In the genomic region with DNA sequence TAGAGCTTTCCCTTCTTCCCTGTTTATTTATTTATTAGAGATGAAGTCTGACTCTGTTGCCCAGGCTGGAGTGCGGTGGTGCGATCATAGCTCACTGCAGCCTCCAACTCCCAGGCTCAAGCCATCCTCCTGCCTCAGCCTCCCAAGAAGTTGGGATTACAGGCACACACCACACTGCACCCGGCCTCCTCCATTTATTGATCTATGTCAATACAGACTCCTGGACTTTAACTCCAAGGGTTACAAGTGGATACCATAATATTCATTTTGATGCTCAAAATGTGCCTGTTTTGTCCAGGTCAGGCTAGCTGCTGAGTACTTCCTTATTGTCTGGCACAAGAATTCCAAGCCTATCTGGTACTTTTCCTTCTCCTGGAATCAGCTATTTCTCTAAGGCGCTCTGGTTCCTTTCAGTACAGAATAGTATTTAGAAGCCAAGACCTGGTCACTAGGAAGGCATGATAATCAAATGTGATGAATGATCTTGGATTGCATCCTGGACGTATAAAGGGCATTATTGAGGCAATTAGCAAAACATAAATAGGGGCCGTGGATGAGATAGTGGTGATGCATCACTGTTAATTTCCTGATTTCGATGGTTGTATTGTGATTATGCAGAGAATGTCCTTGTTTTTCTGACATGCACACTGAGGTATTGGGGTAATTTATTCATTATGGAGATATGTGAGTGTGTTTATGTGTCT, we compare ENCODE assay signal across 14 cellular contexts. TPM values are rescaled to one million over a fixed set of nuclear protein-coding genes. Genes with fewer than 3 reads are reported as not detected.
A peak's percentile ranks its signal among the peaks of the same experiment; 100 is the strongest.
DNase-seq lines count a peak whose midpoint lies in the region; ATAC-seq and TF ChIP-seq lines count a peak whose summit lies in the region.
"Had no signal": no experiment of that assay in that cellular context is flagged by ENCODE, and none has a peak within 500 bp of the region (broad histone marks: within the 10 kb centered on the region; RNA-seq: fewer than 3 reads in every experiment).

No MANE protein-coding gene starts in this region.

- H3K27me3 ChIP-seq in spleen (replicated peaks in 1 of 7) = no peaks in the 10 kb centered on the region

- no peaks in the 10 kb centered on the region for H3K9me3 Mint-ChIP-seq in activated CD4-positive, alpha-beta T cell treated with anti-CD3 and anti-CD28 coated beads, Interleukin-2, amount 10 ng/mL, durations not matched to agents 24 days and 14 days

- H3K4me3 Mint-ChIP-seq in activated CD4-positive, alpha-beta T cell treated with anti-CD3 and anti-CD28 coated beads, Interleukin-2, amount 10 ng/mL, durations not matched to agents 24 days and 14 days = no peak overlapping the region
- H3K4me3 Mint-ChIP-seq in T-helper 17 cell = no peak overlapping the region

- H3K27ac Mint-ChIP-seq in activated CD4-positive, alpha-beta T cell treated with anti-CD3 and anti-CD28 coated beads, Interleukin-2, amount 10 ng/mL, durations not matched to agents 24 days and 14 days = peak overlapping the region; percentile 38
- peak overlapping the region; percentile 74 for H3K27ac Mint-ChIP-seq in T-helper 17 cell

- H3K4me3 ChIP-seq in foreskin fibroblast (ENCODE audit: low read depth in 1 of 2, low read length in 2 of 2) (no peak overlapping the region), spleen (no peak overlapping the region)
- H3K4me3 ChIP-seq: lower lobe of right lung had no signal

- no peaks in the 10 kb centered on the region for H3K27me3 Mint-ChIP-seq in activated CD4-positive, alpha-beta T cell treated with anti-CD3 and anti-CD28 coated beads, Interleukin-2, amount 10 ng/mL, durations not matched to agents 24 days and 14 days
- H3K27me3 Mint-ChIP-seq in T-helper 17 cell = no peaks in the 10 kb centered on the region

- H3K9me3 ChIP-seq in T-helper 17 cell (ENCODE audit: control insufficient read depth, low read length, poor library complexity, severe bottlenecking) (peaks cover 4% of the 10 kb centered on the region), spleen (no peaks in the 10 kb centered on the region)
- H3K9me3 ChIP-seq: lower lobe of right lung had no signal

- H3K4me1 ChIP-seq in spleen = peaks cover 23 to 99% (median 42%) of the 10 kb centered on the region in 6 donors

- ATAC-seq in T-helper 17 cell (no peak), GM21529 (IDR thresholded peaks at IDR 0.05; ENCODE audit: unreplicated experiment) (no peak)
- ATAC-seq: lower lobe of right lung had no signal

- H3K36me3 Mint-ChIP-seq in activated CD4-positive, alpha-beta T cell treated with anti-CD3 and anti-CD28 coated beads, Interleukin-2, amount 10 ng/mL, durations not matched to agents 24 days and 14 days (ENCODE audit: low read depth) = peaks cover 86% of the 10 kb centered on the region
- peaks cover 4% of the 10 kb centered on the region for H3K36me3 Mint-ChIP-seq in T-helper 17 cell (ENCODE audit: low read depth)

- peaks cover 55% of the 10 kb centered on the region for H3K4me1 Mint-ChIP-seq in activated CD4-positive, alpha-beta T cell treated with anti-CD3 and anti-CD28 coated beads, Interleukin-2, amount 10 ng/mL, durations not matched to agents 24 days and 14 days
- H3K4me1 Mint-ChIP-seq in T-helper 17 cell = peaks cover 26% of the 10 kb centered on the region

- DNase-seq in activated CD4-positive, alpha-beta T cell treated with anti-CD3 and anti-CD28 coated beads, Interleukin-2, amount 10 ng/mL, durations not matched to agents 24 days and 14 days = no peak
- DNase-seq in activated CD4-positive, alpha-beta T cell treated with anti-CD3 and anti-CD28 coated beads for 48 hours = no peak
- no peak for DNase-seq in T-helper 17 cell
- DNase-seq in foreskin fibroblast = peak; percentile 86 to 87
- DNase-seq in spleen = no peak
- no peak for DNase-seq in head of caudate nucleus
- no peak for DNase-seq in amygdala (lab: John Stamatoyannopoulos, UW)
- DNase-seq: activated naive CD4-positive, alpha-beta T cell treated with Interleukin-2 at 50 U/mL for 16 hours; lower lobe of right lung; NCI-H2081; nucleus accumbens; small intestine had no signal

- TF ChIP-seq POLR2A in spleen (IDR thresholded peaks at IDR 0.05) = no peak

- intact Hi-C loops in activated CD4-positive, alpha-beta T cell treated with anti-CD3 and anti-CD28 coated beads, Interleukin-2, amount 10 ng/mL, durations not matched to agents 24 days and 14 days (cut with micrococcal nuclease) = no loop called here
- intact Hi-C loops in spleen (cut with DNase I; ENCODE audit: low total_unique reads) (no loop called here), head of caudate nucleus (cut with DNase I) (no loop called here)

- peak overlapping the region in 5 of 8 donors; percentile 7 to 52 (median 32) for H3K27ac ChIP-seq in spleen
- H3K27ac ChIP-seq: epithelial cell of prostate had no signal

- TF ChIP-seq CTCF in foreskin fibroblast (IDR thresholded peaks at IDR 0.05; ENCODE audit: low read depth, low read length) (no peak), spleen (IDR thresholded peaks at IDR 0.05 in 8 of 11, conservative IDR thresholded peaks at IDR 0.05 in 3 of 11) (no peak)

- WGBS in spleen, 5 donors = 83 to 89% (median 83%) methylated on average over 7 of the region's 7 CpGs

- H3K36me3 ChIP-seq in spleen = peaks cover 0 to 99% (median 59%) of the 10 kb centered on the region in 6 donors

RNA-seq across cellular contexts. Expression of a gene that starts 21.7 kb away (rescaled TPM):
- total RNA-seq in activated CD4-positive, alpha-beta T cell treated with anti-CD3 and anti-CD28 coated beads, Interleukin-2, amount 10 ng/mL, durations not matched to agents 24 days and 14 days = 345 and 375 TPM in 2 replicates
- 100 to 1,000 TPM; 156 to 173 TPM for total RNA-seq in T-helper 17 cell
- total RNA-seq in spleen = 100 to 1,000 TPM in 6 of 7 donors, 10 to 100 TPM in 1; 78.0 to 319 (median 215) TPM
- polyA plus RNA-seq in spleen = 10 to 100 TPM; 39.3 to 55.5 (median 48.9) TPM

Comparison
In these comparisons a context has a peak if more than half of its experiments do, and no peak if none do; other contexts are left out.
1. DNase-seq: peak in foreskin fibroblast (2 of 2); none in activated CD4-positive, alpha-beta T cell treated with anti-CD3 and anti-CD28 coated beads, Interleukin-2, amount 10 ng/mL, durations not matched to agents 24 days and 14 days (single experiment), activated CD4-positive, alpha-beta T cell treated with anti-CD3 and anti-CD28 coated beads for 48 hours (single experiment), T-helper 17 cell (0 of 3), spleen (single experiment), head of caudate nucleus (0 of 42) and amygdala (0 of 56).